9 cellular contexts compared by ENCODE assay signal in genomic region chr6:159728552-159728951, GRCh38. TPM values are rescaled to one million over a fixed set of nuclear protein-coding genes. Genes with fewer than 3 reads are reported as not detected.
DNase-seq lines count a peak whose midpoint lies in the region; ATAC-seq, FAIRE-seq and TF ChIP-seq lines count a peak whose summit lies in the region.
"Had no signal": no experiment of that assay in that cellular context is flagged by ENCODE, and none has a peak within 500 bp of the region (broad histone marks: within the 10 kb centered on the region; RNA-seq: fewer than 3 reads in every experiment).

No MANE protein-coding gene starts in this region.

- no peak for ATAC-seq in HG02588 (IDR thresholded peaks at IDR 0.05; ENCODE audit: unreplicated experiment)

- peaks cover 97% of the 10 kb centered on the region for H3K79me2 ChIP-seq in astrocyte (ENCODE audit: insufficient read depth, low read length)

- CTCF ChIA-PET in activated naive CD4-positive, alpha-beta T cell treated with anti-CD3 and anti-CD28 coated beads, Interleukin-2, amount 10 ng/mL, durations not matched to agents 7 days and 5 days (lab: Charles Lee) = interaction anchor here (1.6 kb wide), 1 partner anchor 37 kb away, joined by 7 read pairs; no protein-coding TSS in a partner anchor

- peak overlapping the region; percentile 98 for H3K9ac ChIP-seq in astrocyte (ENCODE audit: low read length)
- peak overlapping the region; percentile 96 to 98 for H3K9ac ChIP-seq in liver (ENCODE audit: low read depth in 1 of 2, low read length in 2 of 2)

- H2AFZ ChIP-seq in astrocyte (ENCODE audit: low read depth, low read length) = no peak overlapping the region

- H3K27me3 Mint-ChIP-seq in activated naive CD4-positive, alpha-beta T cell treated with anti-CD3 and anti-CD28 coated beads, Interleukin-2, amount 10 ng/mL, durations not matched to agents 7 days and 5 days = peaks cover 7% of the 10 kb centered on the region
- H3K27me3 Mint-ChIP-seq in astrocyte (ENCODE audit: low read depth, unreplicated experiment) (no peaks in the 10 kb centered on the region), type B pancreatic cell (peaks cover 3% of the 10 kb centered on the region)

- H3K4me3 ChIP-seq in astrocyte (ENCODE audit: insufficient read depth, low read depth, low read length) (peak overlapping the region; percentile 84), liver (ENCODE audit: low read depth in 1 of 3, low read length in 3 of 3) (peak overlapping the region; percentile 77 to 97 (median 86))

- WGBS in liver = 2% methylated on average over 8 of the region's 8 CpGs

- H3K9me3 ChIP-seq in astrocyte (ENCODE audit: insufficient read depth, low read depth, low read length) (no peaks in the 10 kb centered on the region), liver (ENCODE audit: control insufficient read depth in 4 of 4, low read length in 3 of 4) (no peaks in the 10 kb centered on the region)

- no peak for TF ChIP-seq CTCF in astrocyte (IDR thresholded peaks at IDR 0.05; ENCODE audit: insufficient read depth, low read depth, low read length)
- no peak for TF ChIP-seq CTCF in liver (IDR thresholded peaks at IDR 0.05; ENCODE audit: low read depth, low read length, missing input control)
- no peak for TF ChIP-seq CTCF in type B pancreatic cell (conservative IDR thresholded peaks at IDR 0.05)

- H4K20me1 ChIP-seq in astrocyte (ENCODE audit: insufficient read depth, low read length) = peaks cover 60% of the 10 kb centered on the region

- no peak for TF ChIP-seq RAD21 in liver (IDR thresholded peaks at IDR 0.05)

- H3K4me1 Mint-ChIP-seq in activated naive CD4-positive, alpha-beta T cell treated with anti-CD3 and anti-CD28 coated beads, Interleukin-2, amount 10 ng/mL, durations not matched to agents 7 days and 5 days = peaks cover 62% of the 10 kb centered on the region
- peaks cover 11% of the 10 kb centered on the region for H3K4me1 Mint-ChIP-seq in astrocyte (ENCODE audit: low read depth, unreplicated experiment)
- peaks cover 16% of the 10 kb centered on the region for H3K4me1 Mint-ChIP-seq in type B pancreatic cell (ENCODE audit: unreplicated experiment)

- H3K27me3 ChIP-seq in astrocyte (ENCODE audit: insufficient read depth, low read length) (no peaks in the 10 kb centered on the region), liver (ENCODE audit: control insufficient read depth in 4 of 4, insufficient read depth in 4 of 4, low read length in 3 of 4) (no peaks in the 10 kb centered on the region)

- H3K27ac ChIP-seq in astrocyte (ENCODE audit: low read depth, low read length) (peak overlapping the region; percentile 90), liver (ENCODE audit: low read depth in 1 of 2, low read length in 2 of 2) (peak overlapping the region; percentile 86 to 99)

- H3K36me3 Mint-ChIP-seq in activated naive CD4-positive, alpha-beta T cell treated with anti-CD3 and anti-CD28 coated beads, Interleukin-2, amount 10 ng/mL, durations not matched to agents 7 days and 5 days = peaks cover 37% of the 10 kb centered on the region
- H3K36me3 Mint-ChIP-seq in astrocyte (ENCODE audit: low read depth, unreplicated experiment) = peaks cover 2% of the 10 kb centered on the region
- H3K36me3 Mint-ChIP-seq in type B pancreatic cell = peaks cover 14% of the 10 kb centered on the region

- no peak for DNase-seq in activated naive CD4-positive, alpha-beta T cell treated with anti-CD3 and anti-CD28 coated beads, Interleukin-2, amount 10 ng/mL, durations not matched to agents 7 days and 5 days
- no peak for DNase-seq in activated naive CD4-positive, alpha-beta T cell treated with anti-CD3 and anti-CD28 coated beads, Interleukin-2, amount 50 U/mL, for 16 hours
- DNase-seq in astrocyte (ENCODE audit: low read depth) = no peak
- no peak for DNase-seq in type B pancreatic cell (ENCODE audit: extremely low spot score, unreplicated experiment)
- DNase-seq in mesenteric fat pad (ENCODE audit: low spot score) = no peak
- no peak for DNase-seq in epidermal melanocyte (ENCODE audit: insufficient read length, low spot score)
- DNase-seq: stimulated activated naive CD4-positive, alpha-beta T cell treated with Interleukin-2 at 50 U/mL for 16 hours had no signal

- H3K36me3 ChIP-seq in astrocyte (ENCODE audit: insufficient read depth, low read length) = no peaks in the 10 kb centered on the region
- peaks cover 0 to 2% (median 0%) of the 10 kb centered on the region in 4 donors for H3K36me3 ChIP-seq in liver (ENCODE audit: control insufficient read depth in 4 of 4, insufficient read depth in 3 of 4, low read depth in 1 of 4, low read length in 3 of 4)

- no peak for FAIRE-seq in astrocyte (lab: Jason Lieb, UNC)

- H3K4me1 ChIP-seq in astrocyte (ENCODE audit: insufficient read depth, low read length) (peaks cover 13% of the 10 kb centered on the region), liver (ENCODE audit: control insufficient read depth in 4 of 4, insufficient read depth in 4 of 4, low read length in 3 of 4) (peaks cover 2 to 30% (median 18%) of the 10 kb centered on the region in 4 donors)

- H3K4me3 Mint-ChIP-seq in activated naive CD4-positive, alpha-beta T cell treated with anti-CD3 and anti-CD28 coated beads, Interleukin-2, amount 10 ng/mL, durations not matched to agents 7 days and 5 days = peak overlapping the region; percentile 88
- peak overlapping the region; percentile 89 for H3K4me3 Mint-ChIP-seq in astrocyte (ENCODE audit: unreplicated experiment)
- peak overlapping the region; percentile 95 for H3K4me3 Mint-ChIP-seq in type B pancreatic cell

- peak overlapping the region; percentile 83 for H3K4me2 ChIP-seq in astrocyte (ENCODE audit: low read length)

- peak overlapping the region; percentile 95 for H3K27ac Mint-ChIP-seq in activated naive CD4-positive, alpha-beta T cell treated with anti-CD3 and anti-CD28 coated beads, Interleukin-2, amount 10 ng/mL, durations not matched to agents 7 days and 5 days
- H3K27ac Mint-ChIP-seq in astrocyte (ENCODE audit: unreplicated experiment) (peak overlapping the region; percentile 96), type B pancreatic cell (peak overlapping the region; percentile 95)

- peaks cover 1% of the 10 kb centered on the region for H3K9me3 Mint-ChIP-seq in activated naive CD4-positive, alpha-beta T cell treated with anti-CD3 and anti-CD28 coated beads, Interleukin-2, amount 10 ng/mL, durations not matched to agents 7 days and 5 days
- no peaks in the 10 kb centered on the region for H3K9me3 Mint-ChIP-seq in astrocyte (ENCODE audit: unreplicated experiment)
- H3K9me3 Mint-ChIP-seq in type B pancreatic cell = no peaks in the 10 kb centered on the region

TF ChIP-seq in liver, 16 proteins besides CTCF, POLR2A, EP300 and RAD21:
- TF ChIP-seq HNF4A (conservative IDR thresholded peaks at IDR 0.05) (no peak), RXRA (IDR thresholded peaks at IDR 0.05) (no peak), MAX (IDR thresholded peaks at IDR 0.05) (no peak), FOXA2 (IDR thresholded peaks at IDR 0.05) (no peak), JUND (IDR thresholded peaks at IDR 0.05) (no peak), SP1 (IDR thresholded peaks at IDR 0.05) (no peak)
- TF ChIP-seq, protein P1, sequence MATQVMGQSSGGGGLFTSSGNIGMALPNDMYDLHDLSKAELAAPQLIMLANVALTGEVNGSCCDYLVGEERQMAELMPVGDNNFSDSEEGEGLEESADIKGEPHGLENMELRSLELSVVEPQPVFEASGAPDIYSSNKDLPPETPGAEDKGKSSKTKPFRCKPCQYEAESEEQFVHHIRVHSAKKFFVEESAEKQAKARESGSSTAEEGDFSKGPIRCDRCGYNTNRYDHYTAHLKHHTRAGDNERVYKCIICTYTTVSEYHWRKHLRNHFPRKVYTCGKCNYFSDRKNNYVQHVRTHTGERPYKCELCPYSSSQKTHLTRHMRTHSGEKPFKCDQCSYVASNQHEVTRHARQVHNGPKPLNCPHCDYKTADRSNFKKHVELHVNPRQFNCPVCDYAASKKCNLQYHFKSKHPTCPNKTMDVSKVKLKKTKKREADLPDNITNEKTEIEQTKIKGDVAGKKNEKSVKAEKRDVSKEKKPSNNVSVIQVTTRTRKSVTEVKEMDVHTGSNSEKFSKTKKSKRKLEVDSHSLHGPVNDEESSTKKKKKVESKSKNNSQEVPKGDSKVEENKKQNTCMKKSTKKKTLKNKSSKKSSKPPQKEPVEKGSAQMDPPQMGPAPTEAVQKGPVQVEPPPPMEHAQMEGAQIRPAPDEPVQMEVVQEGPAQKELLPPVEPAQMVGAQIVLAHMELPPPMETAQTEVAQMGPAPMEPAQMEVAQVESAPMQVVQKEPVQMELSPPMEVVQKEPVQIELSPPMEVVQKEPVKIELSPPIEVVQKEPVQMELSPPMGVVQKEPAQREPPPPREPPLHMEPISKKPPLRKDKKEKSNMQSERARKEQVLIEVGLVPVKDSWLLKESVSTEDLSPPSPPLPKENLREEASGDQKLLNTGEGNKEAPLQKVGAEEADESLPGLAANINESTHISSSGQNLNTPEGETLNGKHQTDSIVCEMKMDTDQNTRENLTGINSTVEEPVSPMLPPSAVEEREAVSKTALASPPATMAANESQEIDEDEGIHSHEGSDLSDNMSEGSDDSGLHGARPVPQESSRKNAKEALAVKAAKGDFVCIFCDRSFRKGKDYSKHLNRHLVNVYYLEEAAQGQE (IDR thresholded peaks at IDR 0.05) = no peak

RNA-seq across cellular contexts. Expression of gene WTAP, which starts 1.2 kb away (rescaled TPM):
- total RNA-seq in astrocyte (84.7 and 93.8 TPM in 2 replicates), liver (10 to 100 TPM; 34.9 to 43.8 TPM), type B pancreatic cell (ENCODE audit: low replicate concordance) (96.9 and 108 TPM in 2 replicates), mesenteric fat pad (82.8 TPM)
- polyA plus RNA-seq in liver = 10 to 100 TPM; 21.0 to 38.0 TPM

RNA-seq across cellular contexts. Expression of gene ACAT2, which starts 33.3 kb away (rescaled TPM):
- 59.1 and 96.7 TPM in 2 replicates for total RNA-seq in astrocyte
- 10 to 100 TPM; 89.9 to 98.4 TPM for total RNA-seq in liver
- polyA plus RNA-seq in liver = 100 to 1,000 TPM in 1 of 2 donors, 10 to 100 TPM in 1; 68.2 to 116 TPM
- total RNA-seq in type B pancreatic cell (ENCODE audit: low replicate concordance) = 38.4 and 67.4 TPM in 2 replicates
- 11.1 TPM for total RNA-seq in mesenteric fat pad

RNA-seq across cellular contexts. Expression of gene SOD2, which starts 35.5 kb away (rescaled TPM):
- total RNA-seq in astrocyte (55.9 and 64.0 TPM in 2 replicates), liver (100 to 1,000 TPM; 292 to 952 TPM), type B pancreatic cell (ENCODE audit: low replicate concordance) (78.1 and 100 TPM in 2 replicates), mesenteric fat pad (1,141 TPM)
- 100 to 1,000 TPM; 143 to 722 TPM for polyA plus RNA-seq in liver
